Comparison of ENCODE assay signal across 2 cellular contexts in genomic region chr18:65968605-65969004, GRCh38.
TF ChIP-seq lines count a peak whose summit lies in the region.

No MANE protein-coding gene starts in this region.

TF ChIP-seq in SK-N-SH, 30 proteins besides CTCF, POLR2A, EP300 and RAD21 (continued from another document):
- TF ChIP-seq ZBTB33 (IDR thresholded peaks at IDR 0.05; ENCODE audit: borderline replicate concordance, low read depth) (no peak), GATA2 (CRISPR knock-in tag; IDR thresholded peaks at IDR 0.05) (no peak), REST (IDR thresholded peaks at IDR 0.05; ENCODE audit: low read depth, low read length) (no peak), PBX3 (IDR thresholded peaks at IDR 0.05) (no peak), GABPA (IDR thresholded peaks at IDR 0.05; ENCODE audit: low read depth) (no peak), CHD2 (IDR thresholded peaks at IDR 0.05; ENCODE audit: low read length, partially characterized antibody) (no peak), ELF1 (IDR thresholded peaks at IDR 0.05) (no peak), POLR2AphosphoS5 (IDR thresholded peaks at IDR 0.05; ENCODE audit: low read depth, low read length) (no peak), RCOR1 (IDR thresholded peaks at IDR 0.05; ENCODE audit: low read length) (no peak), MAX (IDR thresholded peaks at IDR 0.05; ENCODE audit: low read depth) (no peak), FOXM1 (IDR thresholded peaks at IDR 0.05; ENCODE audit: low read depth) (no peak), NFIC (IDR thresholded peaks at IDR 0.05; ENCODE audit: borderline replicate concordance) (no peak), IRF3 (IDR thresholded peaks at IDR 0.05; ENCODE audit: low read depth, low read length) (no peak), RFX5 (IDR thresholded peaks at IDR 0.05; ENCODE audit: low read length) (no peak), MEF2A (IDR thresholded peaks at IDR 0.05; ENCODE audit: borderline replicate concordance, low read depth) (no peak)

TF ChIP-seq in SK-N-SH treated with all-trans-retinoic acid at 6 μM for 48 hours, 23 proteins besides CTCF, POLR2A, EP300 and RAD21 (continued from another document):
- TF ChIP-seq PPARA (CRISPR knock-in tag; IDR thresholded peaks at IDR 0.05; ENCODE audit: borderline replicate concordance) (no peak), ZC3H10 (CRISPR knock-in tag; IDR thresholded peaks at IDR 0.05) (no peak), CSDC2 (CRISPR knock-in tag; IDR thresholded peaks at IDR 0.05) (no peak), ZFP3 (CRISPR knock-in tag; IDR thresholded peaks at IDR 0.05) (no peak), RARB (CRISPR knock-in tag; IDR thresholded peaks at IDR 0.05) (no peak), ZFP30 (CRISPR knock-in tag; IDR thresholded peaks at IDR 0.05) (no peak), PATZ1 (CRISPR knock-in tag; IDR thresholded peaks at IDR 0.05; ENCODE audit: borderline replicate concordance) (no peak), TSHZ2 (CRISPR knock-in tag; IDR thresholded peaks at IDR 0.05) (no peak), ISL1 (CRISPR knock-in tag; IDR thresholded peaks at IDR 0.05) (no peak), ZNF565 (CRISPR knock-in tag; conservative IDR thresholded peaks at IDR 0.05; ENCODE audit: low read depth) (no peak), BACH2 (CRISPR knock-in tag; IDR thresholded peaks at IDR 0.05; ENCODE audit: borderline replicate concordance) (no peak), GLIS3 (CRISPR knock-in tag; IDR thresholded peaks at IDR 0.05) (no peak)
TF ChIP-seq in SK-N-SH treated with all-trans-retinoic acid at 6 μM for 48 hours: peak in this region for 0.
